In genomic region chr3:11655188-11655928, GRCh38 we compare ENCODE assay signal across 9 cellular contexts. TPM values are rescaled to one million over a fixed set of nuclear protein-coding genes. Genes with fewer than 3 reads are reported as not detected.
A peak's percentile ranks its signal among the peaks of the same experiment; 100 is the strongest.
DNase-seq lines count a peak whose midpoint lies in the region; TF ChIP-seq lines count a peak whose summit lies in the region.
"Had no signal": no experiment of that assay in that cellular context is flagged by ENCODE, and none has a peak within 500 bp of the region (broad histone marks: within the 10 kb centered on the region; RNA-seq: fewer than 3 reads in every experiment).

No MANE protein-coding gene starts in this region.

- H3K27me3 ChIP-seq in mesenchymal stem cell (ENCODE audit: control insufficient read depth in 1 of 2, insufficient read depth in 1 of 2, low read length in 2 of 2), result no peaks in the 10 kb centered on the region

- TF ChIP-seq CTCF in choroid plexus epithelial cell (conservative IDR thresholded peaks at IDR 0.05; ENCODE audit: low read depth, low read length), result peak; percentile 58
- TF ChIP-seq CTCF in retinal pigment epithelial cell (conservative IDR thresholded peaks at IDR 0.05; ENCODE audit: low read depth, low read length), result peak; percentile 57

- H3K4me3 Mint-ChIP-seq in activated T-cell treated with anti-CD3 and anti-CD28 coated beads, Interleukin-2, amount 50 U/mL, for 24 hours, result no peak overlapping the region

- H3K36me3 ChIP-seq in mesenchymal stem cell (ENCODE audit: control insufficient read depth in 1 of 2, insufficient read depth in 2 of 2, low read depth in 1 of 2, low read length in 2 of 2), result peaks cover 0 to 7% of the 10 kb centered on the region in 2 experiments

- no peak overlapping the region for H3K4me3 ChIP-seq in choroid plexus epithelial cell (ENCODE audit: low read depth, low read length)
- no peak overlapping the region for H3K4me3 ChIP-seq in retinal pigment epithelial cell (ENCODE audit: low read length)
- no peak overlapping the region for H3K4me3 ChIP-seq in mesenchymal stem cell (ENCODE audit: insufficient read depth in 1 of 2, low read depth in 1 of 2, low read length in 2 of 2)

- no peak overlapping the region for H4K91ac ChIP-seq in mesenchymal stem cell (ENCODE audit: low read length)

- H3K27ac Mint-ChIP-seq in activated T-cell treated with anti-CD3 and anti-CD28 coated beads, Interleukin-2, amount 50 U/mL, for 24 hours, result peak overlapping the region; percentile 13

- H3K27me3 Mint-ChIP-seq in activated T-cell treated with anti-CD3 and anti-CD28 coated beads, Interleukin-2, amount 50 U/mL, for 24 hours, result no peaks in the 10 kb centered on the region

- no peak overlapping the region for H2AK5ac ChIP-seq in mesenchymal stem cell (ENCODE audit: low read length, severe bottlenecking)

- no peak overlapping the region for H2AFZ ChIP-seq in mesenchymal stem cell (ENCODE audit: low read depth, low read length)
- H2AFZ ChIP-seq: parathyroid adenoma had no signal

- H2BK12ac ChIP-seq in mesenchymal stem cell (ENCODE audit: low read length in 2 of 2), result no peak overlapping the region

- DNase-seq in activated T-cell treated with anti-CD3 and anti-CD28 coated beads, Interleukin-2, amount 50 U/mL, for 24 hours, result no peak
- no peak for DNase-seq in activated T-cell treated with anti-CD3 and anti-CD28 coated beads, Interleukin-2, amount 50 U/mL, for 48 hours
- DNase-seq in NCI-H146 treated with DMSO at 0.1 percent for 48 hours (lab: John Stamatoyannopoulos, UW; ENCODE audit: unreplicated experiment) (peak; percentile 4), choroid plexus epithelial cell (ENCODE audit: low read depth) (no peak), retinal pigment epithelial cell (ENCODE audit: low read depth) (no peak), NCI-H510A treated with DMSO at 0.1 percent for 48 hours (lab: John Stamatoyannopoulos, UW) (no peak), mesenchymal stem cell (no peak), T-helper 9 cell (no peak)

- no peaks in the 10 kb centered on the region for H3K4me1 ChIP-seq in mesenchymal stem cell (ENCODE audit: control insufficient read depth, insufficient read depth, low read depth, low read length)
- H3K4me1 ChIP-seq: parathyroid adenoma had no signal

- no peak overlapping the region for H4K8ac ChIP-seq in mesenchymal stem cell (ENCODE audit: low read length)

- H3K4ac ChIP-seq in mesenchymal stem cell (ENCODE audit: low read depth in 1 of 2, low read length in 2 of 2), result no peak overlapping the region

- no peak overlapping the region for H3K27ac ChIP-seq in mesenchymal stem cell (ENCODE audit: low read length, poor library complexity, severe bottlenecking)
- H3K27ac ChIP-seq: parathyroid adenoma had no signal

- H3K36me3 Mint-ChIP-seq in activated T-cell treated with anti-CD3 and anti-CD28 coated beads, Interleukin-2, amount 50 U/mL, for 24 hours (ENCODE audit: low read depth), result no peaks in the 10 kb centered on the region

- peaks cover 15% of the 10 kb centered on the region for H3K4me1 Mint-ChIP-seq in activated T-cell treated with anti-CD3 and anti-CD28 coated beads, Interleukin-2, amount 50 U/mL, for 24 hours (ENCODE audit: low read depth)

- H2BK15ac ChIP-seq in mesenchymal stem cell (ENCODE audit: low read depth, poor library complexity, severe bottlenecking), result no peak overlapping the region

- H3K18ac ChIP-seq in mesenchymal stem cell (ENCODE audit: low read depth in 1 of 2, low read length in 2 of 2), result no peak overlapping the region

- no peak overlapping the region for H3K14ac ChIP-seq in mesenchymal stem cell (ENCODE audit: low read length in 2 of 2)

- H3K23ac ChIP-seq in mesenchymal stem cell (ENCODE audit: low read length in 2 of 2), result no peak overlapping the region

- no peak overlapping the region for H3K9ac ChIP-seq in mesenchymal stem cell (ENCODE audit: low read length)
- H3K9ac ChIP-seq: parathyroid adenoma had no signal

- no peak overlapping the region for H2BK5ac ChIP-seq in mesenchymal stem cell (ENCODE audit: low read depth, low read length, poor library complexity, severe bottlenecking)

- H3K9me3 ChIP-seq in mesenchymal stem cell (ENCODE audit: control insufficient read depth, low read length), result no peaks in the 10 kb centered on the region

- 76% methylated on average over 10 of the region's 13 CpGs for WGBS in mesenchymal stem cell

- H3K4me2 ChIP-seq in mesenchymal stem cell (ENCODE audit: low read length, poor library complexity, severe bottlenecking), result no peak overlapping the region

- H2BK120ac ChIP-seq in mesenchymal stem cell (ENCODE audit: low read depth, low read length), result no peak overlapping the region

- H3K79me1 ChIP-seq in mesenchymal stem cell (replicated peaks; ENCODE audit: low read length, poor library complexity, severe bottlenecking), result peaks cover 37% of the 10 kb centered on the region

- H3K9me3 Mint-ChIP-seq in activated T-cell treated with anti-CD3 and anti-CD28 coated beads, Interleukin-2, amount 50 U/mL, for 24 hours, result no peaks in the 10 kb centered on the region

RNA-seq across cellular contexts. Expression of gene VGLL4, which starts 11.6 kb away (rescaled TPM):
- 73.9 TPM for polyA plus RNA-seq in mesenchymal stem cell (2013, experiment 1 of 2)
- 71.8 TPM for polyA plus RNA-seq in mesenchymal stem cell (2013, experiment 2 of 2)
